ENCODE assay signal across 9 cellular contexts in genomic region chr19:41821003-41821735, GRCh38. TPM values are rescaled to one million over a fixed set of nuclear protein-coding genes. Genes with fewer than 3 reads are reported as not detected.
A peak's percentile ranks its signal among the peaks of the same experiment; 100 is the strongest.
DNase-seq lines count a peak whose midpoint lies in the region; ATAC-seq, FAIRE-seq and TF ChIP-seq lines count a peak whose summit lies in the region.
"Had no signal": no experiment of that assay in that cellular context is flagged by ENCODE, and none has a peak within 500 bp of the region (broad histone marks: within the 10 kb centered on the region; RNA-seq: fewer than 3 reads in every experiment).

No MANE protein-coding gene starts in this region.

- H3K4me3 ChIP-seq in SK-N-SH (ENCODE audit: low read depth in 2 of 2, low read length in 1 of 2) (no peak overlapping the region), K562 (no peak overlapping the region), left lung (no peak overlapping the region)

- no peaks in the 10 kb centered on the region for H3K9me1 ChIP-seq in K562 (ENCODE audit: control insufficient read depth, insufficient read depth, low read length)

- FAIRE-seq in K562 (lab: Jason Lieb, UNC): peak; percentile 98
- FAIRE-seq: colon had no signal

- H3K4me1 ChIP-seq in SK-N-SH (ENCODE audit: control insufficient read depth in 1 of 2, insufficient read depth in 2 of 2, low read depth in 1 of 2, low read length in 1 of 2) (no peaks in the 10 kb centered on the region), K562 (replicated peaks in 1 of 2; ENCODE audit: control insufficient read depth in 2 of 2, insufficient read depth in 2 of 2, low read length in 2 of 2) (no peaks in the 10 kb centered on the region), left lung (peaks cover 0 to 8% of the 10 kb centered on the region in 2 donors)

- H3K79me2 ChIP-seq in SK-N-SH (ENCODE audit: insufficient read depth): no peaks in the 10 kb centered on the region
- no peaks in the 10 kb centered on the region for H3K79me2 ChIP-seq in K562 (ENCODE audit: control insufficient read depth, insufficient read depth, low read length)

- peak; percentile 22 for DNase-seq in activated gamma-delta T cell treated with Interleukin-2 at 50 U/mL for 16 hours
- no peak for DNase-seq in activated gamma-delta T cell (lab: John Stamatoyannopoulos, UW)
- peak; percentile 81 for DNase-seq in NCI-H1105 (lab: John Stamatoyannopoulos, UW)
- peak; percentile 70 for DNase-seq in SK-N-SH
- peak; percentile 64 to 77 (median 68) for DNase-seq in K562 (ENCODE audit: extremely low read depth in 1 of 4, low spot score in 3 of 4)
- no peak for DNase-seq in left lung
- DNase-seq in stimulated activated naive CD4-positive, alpha-beta T cell (lab: John Stamatoyannopoulos, UW): peak; percentile 20 to 65 (median 38)
- DNase-seq in dedifferentiated amniotic fluid mesenchymal stem cell (ENCODE audit: extremely low spot score): no peak

- no peak overlapping the region for H3K27ac ChIP-seq in SK-N-SH (ENCODE audit: low read depth in 2 of 2, low read length in 1 of 2)
- H3K27ac ChIP-seq in K562 (ENCODE audit: extremely low read depth, low read depth, low read length): no peak overlapping the region
- H3K27ac ChIP-seq in left lung: no peak overlapping the region

- TF ChIP-seq EP300 in SK-N-SH (IDR thresholded peaks at IDR 0.05; ENCODE audit: borderline replicate concordance in 1 of 2, low read depth in 1 of 2, low read length in 1 of 2) (no peak), K562 (IDR thresholded peaks at IDR 0.05; ENCODE audit: low read length) (no peak)

- CTCF ChIA-PET in SK-N-SH (lab: Yijun Ruan, JAX): interaction anchor here (0.6 to 8.2 kb wide), 17 partner anchors 9 to 371 kb away, joined by 3 to 48 read pairs (median 4); partner anchors contain the start of gene CEACAM3
- CTCF ChIA-PET in K562 (lab: Yijun Ruan, JAX; ENCODE audit: low intra/inter-chr PET ratio): interaction anchor here (0.6 to 1.9 kb wide), 7 partner anchors 27 to 129 kb away, joined by 3 to 16 read pairs (median 7); no protein-coding TSS in a partner anchor

- H4K20me1 ChIP-seq in SK-N-SH (ENCODE audit: insufficient read depth): no peaks in the 10 kb centered on the region
- no peaks in the 10 kb centered on the region for H4K20me1 ChIP-seq in K562 (replicated peaks; ENCODE audit: control insufficient read depth, insufficient read depth, low read length)

- ATAC-seq in K562 (peak; percentile 97), left lung (peak; percentile 97)

- intact Hi-C loops in K562 (cut with micrococcal nuclease) (loop anchor here (1.0 to 2.0 kb wide), 3 partner anchors 28 to 114 kb away; no protein-coding TSS in a partner anchor), left lung (cut with DNase I) (no loop called here)

- H3K4me2 ChIP-seq in SK-N-SH (no peak overlapping the region), K562 (ENCODE audit: insufficient read depth, low read length) (no peak overlapping the region)

- in situ Hi-C loops in K562 (cut with MboI): no loop called here

- no TSS peak for BruUV-seq in K562 (replicated peaks; lab: Mats Ljungman, UMichigan)

- POLR2A ChIA-PET in SK-N-SH (lab: Yijun Ruan, JAX): no interaction called here
- POLR2A ChIA-PET in K562 (lab: Yijun Ruan, JAX): interaction anchor here (0.7 to 1.0 kb wide), 2 partner anchors 28 to 114 kb away, joined by 3 to 6 read pairs; no protein-coding TSS in a partner anchor

- TF ChIP-seq RAD21 in SK-N-SH (IDR thresholded peaks at IDR 0.05; ENCODE audit: low read length): peak; percentile 76
- TF ChIP-seq RAD21 in K562 (CRISPR knock-in tag; conservative IDR thresholded peaks at IDR 0.05 in 1 of 2, IDR thresholded peaks at IDR 0.05 in 1 of 2): peak; percentile 59 to 76

- H3K36me3 ChIP-seq in SK-N-SH (replicated peaks in 1 of 2; ENCODE audit: control insufficient read depth in 1 of 2, insufficient read depth in 2 of 2, low read length in 1 of 2) (no peaks in the 10 kb centered on the region), K562 (ENCODE audit: control insufficient read depth, insufficient read depth, low read length) (no peaks in the 10 kb centered on the region), left lung (no peaks in the 10 kb centered on the region)

- peak; percentile 63 for TF ChIP-seq CTCF in SK-N-SH (IDR thresholded peaks at IDR 0.05)
- TF ChIP-seq CTCF in K562 (IDR thresholded peaks at IDR 0.05 in 2 of 3, conservative IDR thresholded peaks at IDR 0.05 in 1 of 3; ENCODE audit: insufficient read depth in 2 of 3, low read depth in 1 of 3, low read length in 3 of 3): peak; percentile 83 to 91 (median 87)
- peak; percentile 53 to 70 for TF ChIP-seq CTCF in left lung (IDR thresholded peaks at IDR 0.05)

- no peaks in the 10 kb centered on the region for H3F3A ChIP-seq in SK-N-SH (replicated peaks; ENCODE audit: insufficient read depth)

- TF ChIP-seq POLR2A in K562 (conservative IDR thresholded peaks at IDR 0.05): no peak

- H3K9me3 ChIP-seq in SK-N-SH (no peaks in the 10 kb centered on the region), K562 (replicated peaks; ENCODE audit: control insufficient read depth, insufficient read depth, low read depth, low read length) (no peaks in the 10 kb centered on the region), left lung (no peaks in the 10 kb centered on the region)

- WGBS in SK-N-SH (ENCODE audit: low lambda C conversion rate): 28% methylated on average over 12 of the region's 12 CpGs
- WGBS in K562 (ENCODE audit: insufficient coverage, low coverage, missing lambda C conversion rate): 25% methylated on average over 12 of the region's 12 CpGs

- H3K9ac ChIP-seq in SK-N-SH: no peak overlapping the region
- no peak overlapping the region for H3K9ac ChIP-seq in K562 (ENCODE audit: insufficient read depth in 1 of 2, low read depth in 2 of 2, low read length in 2 of 2)

- 0 out of 2 replicates have a peak, but pooled peaks cover 3% of the 10 kb centered on the region for H3K9me2 ChIP-seq in SK-N-SH

- H3K27me3 ChIP-seq in SK-N-SH (ENCODE audit: insufficient read depth) (peaks cover 38% of the 10 kb centered on the region; the same call in 1 of the 2 replicates), K562 (ENCODE audit: control insufficient read depth in 2 of 2, insufficient read depth in 2 of 2, low read length in 2 of 2) (peaks cover 8 to 29% of the 10 kb centered on the region in 2 experiments; a peak in 4 of 5 replicates), left lung (peaks cover 0 to 38% of the 10 kb centered on the region in 2 donors)

- H2AFZ ChIP-seq in SK-N-SH (ENCODE audit: low read depth) (no peak overlapping the region), K562 (ENCODE audit: low read depth, low read length) (no peak overlapping the region)

RNA-seq across cellular contexts. Expression of gene LYPD4, which starts 23.3 kb away (rescaled TPM):
- polyA plus RNA-seq in SK-N-SH (2012; rRNA removed) (not detected in 2 replicates), K562 (2011; rRNA removed) (not detected in 2 replicates), K562 (2014; fragmentation: Illumina TruSeq; extraction: Trizol) (not detected in 2 replicates), K562 (2014; fragmentation: Nextera tagmentation; extraction: Ambion mirVana) (under 1 TPM in 1 of 2 experiments, not detected in 1; 0.11 TPM), K562 (2014; rRNA removed) (not detected in 2 replicates)
- not detected in 2 replicates for polyA plus RNA-seq in SK-N-SH (2012; cell fraction: cytosol; rRNA removed)
- polyA plus RNA-seq in SK-N-SH (2012; cell fraction: nucleus; rRNA removed): not detected in 2 replicates
- not detected in 2 replicates for total RNA-seq in K562 (2011; cell fraction: chromatin; rRNA removed; ENCODE audit: low replicate concordance)
- not detected in 2 replicates for total RNA-seq in K562 (2011; cell fraction: nucleolus; rRNA removed)
- total RNA-seq in K562 (2011; cell fraction: nucleoplasm; rRNA removed): not detected in 2 replicates
- total RNA-seq in K562 (2014; rRNA removed) (0.29 TPM in 1 of 2 replicates, not detected in the other), K562 (2014; rRNA removed; fragmentation: Illumina TruSeq; extraction: Trizol) (not detected in 2 replicates), K562 (2015; rRNA removed; fragmentation: Illumina TruSeq; extraction: Trizol) (not detected in 2 replicates), K562 (2021) (not detected in 2 replicates), left lung (not detected)
- 0.06 TPM in 1 of 2 replicates, not detected in the other for polyA plus RNA-seq in K562 (2011; cell fraction: cytosol; rRNA removed)
- polyA plus RNA-seq in K562 (2011; cell fraction: nucleus; rRNA removed): not detected in 2 replicates
- polyA plus RNA-seq in K562 (2012): 0.04 and 0.78 TPM in 2 replicates
- not detected in 2 replicates for polyA minus RNA-seq in K562 (2011; rRNA and poly(A)+ RNA removed)
- not detected in 2 replicates for polyA minus RNA-seq in K562 (2011; cell fraction: cytosol; rRNA and poly(A)+ RNA removed)
- not detected in 2 replicates for polyA minus RNA-seq in K562 (2011; cell fraction: nucleus; rRNA and poly(A)+ RNA removed)

RNA-seq across cellular contexts. Expression of gene DMRTC2, which starts 23.7 kb away (rescaled TPM):
- polyA plus RNA-seq in SK-N-SH (2012; rRNA removed) (not detected in 2 replicates), K562 (2011; rRNA removed) (not detected in 2 replicates), K562 (2014; fragmentation: Illumina TruSeq; extraction: Trizol) (not detected in 2 replicates), K562 (2014; fragmentation: Nextera tagmentation; extraction: Ambion mirVana) (under 1 TPM in 1 of 2 experiments, not detected in 1; 0.03 TPM), K562 (2014; rRNA removed) (0.04 TPM in 1 of 2 replicates, not detected in the other)
- not detected in 2 replicates for polyA plus RNA-seq in SK-N-SH (2012; cell fraction: cytosol; rRNA removed)
- polyA plus RNA-seq in SK-N-SH (2012; cell fraction: nucleus; rRNA removed): not detected in 2 replicates
- total RNA-seq in K562 (2011; cell fraction: chromatin; rRNA removed; ENCODE audit: low replicate concordance): not detected in 2 replicates
- total RNA-seq in K562 (2011; cell fraction: nucleolus; rRNA removed): not detected in 2 replicates
- not detected in 2 replicates for total RNA-seq in K562 (2011; cell fraction: nucleoplasm; rRNA removed)
- total RNA-seq in K562 (2014; rRNA removed) (not detected in 2 replicates), K562 (2014; rRNA removed; fragmentation: Illumina TruSeq; extraction: Trizol) (not detected in 2 replicates), K562 (2015; rRNA removed; fragmentation: Illumina TruSeq; extraction: Trizol) (not detected in 2 replicates), K562 (2021) (not detected in 2 replicates), left lung (not detected)
- polyA plus RNA-seq in K562 (2011; cell fraction: cytosol; rRNA removed): not detected in 2 replicates
- not detected in 2 replicates for polyA plus RNA-seq in K562 (2011; cell fraction: nucleus; rRNA removed)
- polyA plus RNA-seq in K562 (2012): 0.03 TPM in 1 of 2 replicates, not detected in the other
- not detected in 2 replicates for polyA minus RNA-seq in K562 (2011; rRNA and poly(A)+ RNA removed)
- polyA minus RNA-seq in K562 (2011; cell fraction: cytosol; rRNA and poly(A)+ RNA removed): not detected in 2 replicates
- not detected in 2 replicates for polyA minus RNA-seq in K562 (2011; cell fraction: nucleus; rRNA and poly(A)+ RNA removed)

RNA-seq across cellular contexts. Expression of gene CEACAM3, which starts 24.8 kb away (rescaled TPM):
- polyA plus RNA-seq in SK-N-SH (2012; rRNA removed) (not detected in 2 replicates), K562 (2011; rRNA removed) (not detected in 2 replicates), K562 (2014; fragmentation: Illumina TruSeq; extraction: Trizol) (not detected in 2 replicates), K562 (2014; fragmentation: Nextera tagmentation; extraction: Ambion mirVana) (not detected), K562 (2014; rRNA removed) (not detected in 2 replicates)
- polyA plus RNA-seq in SK-N-SH (2012; cell fraction: cytosol; rRNA removed): not detected in 2 replicates
- not detected in 2 replicates for polyA plus RNA-seq in SK-N-SH (2012; cell fraction: nucleus; rRNA removed)
- not detected in 2 replicates for total RNA-seq in K562 (2011; cell fraction: chromatin; rRNA removed; ENCODE audit: low replicate concordance)
- total RNA-seq in K562 (2011; cell fraction: nucleolus; rRNA removed): not detected in 2 replicates
- not detected in 2 replicates for total RNA-seq in K562 (2011; cell fraction: nucleoplasm; rRNA removed)
- total RNA-seq in K562 (2014; rRNA removed) (not detected in 2 replicates), K562 (2014; rRNA removed; fragmentation: Illumina TruSeq; extraction: Trizol) (not detected in 2 replicates), K562 (2015; rRNA removed; fragmentation: Illumina TruSeq; extraction: Trizol) (not detected in 2 replicates), K562 (2021) (not detected in 2 replicates), left lung (1 to 10 TPM in 1 of 2 donors, under 1 TPM in 1; 0.87 to 8.6 TPM)
- polyA plus RNA-seq in K562 (2011; cell fraction: cytosol; rRNA removed): not detected in 2 replicates
- polyA plus RNA-seq in K562 (2011; cell fraction: nucleus; rRNA removed): not detected in 2 replicates
- polyA plus RNA-seq in K562 (2012): not detected in 2 replicates
- not detected in 2 replicates for polyA minus RNA-seq in K562 (2011; rRNA and poly(A)+ RNA removed)
- polyA minus RNA-seq in K562 (2011; cell fraction: cytosol; rRNA and poly(A)+ RNA removed): not detected in 2 replicates
- polyA minus RNA-seq in K562 (2011; cell fraction: nucleus; rRNA and poly(A)+ RNA removed): not detected in 2 replicates

RNA-seq across cellular contexts. Expression of gene RPS19, which starts 38.9 kb away (rescaled TPM):
- 2,819 and 3,310 TPM in 2 replicates for polyA plus RNA-seq in SK-N-SH (2012; rRNA removed)
- polyA plus RNA-seq in SK-N-SH (2012; cell fraction: cytosol; rRNA removed): 1,050 and 3,295 TPM in 2 replicates
- 465 and 1,192 TPM in 2 replicates for polyA plus RNA-seq in SK-N-SH (2012; cell fraction: nucleus; rRNA removed)
- 206 and 366 TPM in 2 replicates for total RNA-seq in K562 (2011; cell fraction: chromatin; rRNA removed; ENCODE audit: low replicate concordance)
- total RNA-seq in K562 (2011; cell fraction: nucleolus; rRNA removed): 541 and 557 TPM in 2 replicates
- 534 and 889 TPM in 2 replicates for total RNA-seq in K562 (2011; cell fraction: nucleoplasm; rRNA removed)
- 2,281 and 2,654 TPM in 2 replicates for total RNA-seq in K562 (2014; rRNA removed)
- 2,194 and 2,528 TPM in 2 replicates for total RNA-seq in K562 (2014; rRNA removed; fragmentation: Illumina TruSeq; extraction: Trizol)
- 2,976 and 3,114 TPM in 2 replicates for total RNA-seq in K562 (2015; rRNA removed; fragmentation: Illumina TruSeq; extraction: Trizol)
- 3,020 and 3,167 TPM in 2 replicates for total RNA-seq in K562 (2021)
- 1,964 and 2,381 TPM in 2 replicates for polyA plus RNA-seq in K562 (2011; rRNA removed)
- 4,557 and 6,735 TPM in 2 replicates for polyA plus RNA-seq in K562 (2011; cell fraction: cytosol; rRNA removed)
- polyA plus RNA-seq in K562 (2011; cell fraction: nucleus; rRNA removed): 550 and 673 TPM in 2 replicates
- 3,411 and 3,853 TPM in 2 replicates for polyA plus RNA-seq in K562 (2012)
- polyA plus RNA-seq in K562 (2014; fragmentation: Illumina TruSeq; extraction: Trizol): 2,057 and 2,080 TPM in 2 replicates
- polyA plus RNA-seq in K562 (2014; fragmentation: Nextera tagmentation; extraction: Ambion mirVana): 1,000 to 10,000 TPM; 3,130 to 3,408 TPM
- 1,986 and 2,747 TPM in 2 replicates for polyA plus RNA-seq in K562 (2014; rRNA removed)
- polyA minus RNA-seq in K562 (2011; rRNA and poly(A)+ RNA removed): 324 and 393 TPM in 2 replicates
- 1,276 and 1,752 TPM in 2 replicates for polyA minus RNA-seq in K562 (2011; cell fraction: cytosol; rRNA and poly(A)+ RNA removed)
- 176 and 348 TPM in 2 replicates for polyA minus RNA-seq in K562 (2011; cell fraction: nucleus; rRNA and poly(A)+ RNA removed)
- total RNA-seq in left lung: 1,000 to 10,000 TPM; 1,560 to 2,044 TPM

RNA-seq across cellular contexts. Expression of gene CD79A, which starts 55.9 kb away (rescaled TPM):
- polyA plus RNA-seq in SK-N-SH (2012; rRNA removed) (0.20 and 0.31 TPM in 2 replicates), K562 (2011; rRNA removed) (0.10 and 0.37 TPM in 2 replicates), K562 (2014; fragmentation: Illumina TruSeq; extraction: Trizol) (0.22 TPM in 1 of 2 replicates, not detected in the other), K562 (2014; fragmentation: Nextera tagmentation; extraction: Ambion mirVana) (under 1 TPM in 1 of 2 experiments, not detected in 1; 0.04 TPM), K562 (2014; rRNA removed) (0.72 TPM in 1 of 2 replicates, not detected in the other)
- 0.08 and 0.12 TPM in 2 replicates for polyA plus RNA-seq in SK-N-SH (2012; cell fraction: cytosol; rRNA removed)
- 0.23 and 0.28 TPM in 2 replicates for polyA plus RNA-seq in SK-N-SH (2012; cell fraction: nucleus; rRNA removed)
- 0.23 TPM in 1 of 2 replicates, not detected in the other for total RNA-seq in K562 (2011; cell fraction: chromatin; rRNA removed; ENCODE audit: low replicate concordance)
- 0.33 and 0.53 TPM in 2 replicates for total RNA-seq in K562 (2011; cell fraction: nucleolus; rRNA removed)
- not detected in 2 replicates for total RNA-seq in K562 (2011; cell fraction: nucleoplasm; rRNA removed)
- total RNA-seq in K562 (2014; rRNA removed) (not detected in 2 replicates), K562 (2014; rRNA removed; fragmentation: Illumina TruSeq; extraction: Trizol) (not detected in 2 replicates), K562 (2015; rRNA removed; fragmentation: Illumina TruSeq; extraction: Trizol) (0.11 and 0.19 TPM in 2 replicates), K562 (2021) (0.38 and 0.42 TPM in 2 replicates), left lung (1 to 10 TPM in 1 of 2 donors, under 1 TPM in 1; 0.99 to 2.1 TPM)
- 0.42 and 0.46 TPM in 2 replicates for polyA plus RNA-seq in K562 (2011; cell fraction: cytosol; rRNA removed)
- 0.17 and 0.28 TPM in 2 replicates for polyA plus RNA-seq in K562 (2011; cell fraction: nucleus; rRNA removed)
- polyA plus RNA-seq in K562 (2012): 0.21 and 0.30 TPM in 2 replicates
- not detected in 2 replicates for polyA minus RNA-seq in K562 (2011; rRNA and poly(A)+ RNA removed)
- not detected in 2 replicates for polyA minus RNA-seq in K562 (2011; cell fraction: cytosol; rRNA and poly(A)+ RNA removed)
- not detected in 2 replicates for polyA minus RNA-seq in K562 (2011; cell fraction: nucleus; rRNA and poly(A)+ RNA removed)

Comparison
In these comparisons a context has a peak if more than half of its experiments do, and no peak if none do; other contexts are left out.
1. DNase-seq: peak in activated gamma-delta T cell treated with Interleukin-2 at 50 U/mL for 16 hours (single experiment), NCI-H1105 (single experiment), SK-N-SH (single experiment), K562 (4 of 4) and stimulated activated naive CD4-positive, alpha-beta T cell (6 of 6); none in activated gamma-delta T cell (single experiment), left lung (0 of 2) and dedifferentiated amniotic fluid mesenchymal stem cell (single experiment).
2. Peak in every context shown above with its lines, with median percentiles within 50 percentile points of each other: CTCF ChIP-seq.